8 cellular contexts compared by ENCODE assay signal in genomic region chr1:41361495-41362356, GRCh38. TPM values are rescaled to one million over a fixed set of nuclear protein-coding genes. Genes with fewer than 3 reads are reported as not detected.
DNase-seq lines count a peak whose midpoint lies in the region; ATAC-seq, FAIRE-seq and TF ChIP-seq lines count a peak whose summit lies in the region.

No MANE protein-coding gene starts in this region.

- CTCF ChIA-PET in H1 (lab: Charles Lee; ENCODE audit: partially characterized antibody) = interaction anchor here (0.7 to 11.6 kb wide), 21 partner anchors 9 to 77 kb away, joined by 3 to 173 read pairs (median 5); no protein-coding TSS in a partner anchor

- H3K4me3 Mint-ChIP-seq in osteocyte (ENCODE audit: unreplicated experiment) = peak overlapping the region; percentile 50

- H3K27ac ChIP-seq in Peyer's patch = peak overlapping the region in 3 of 4 donors; percentile 46 to 79 (median 57)
- H3K27ac ChIP-seq in H1 (ENCODE audit: low read depth, low read length) = no peak overlapping the region

- 0 out of 2 replicates have a peak overlapping the region, but pooled peaks have one; percentile 21 for H2BK20ac ChIP-seq in H1 (ENCODE audit: low read length)

- peaks cover 21% of the 10 kb centered on the region for H3K23me2 ChIP-seq in H1 (ENCODE audit: low read depth, low read length)

- H2AFZ ChIP-seq in H1 (ENCODE audit: low read length) = no peak overlapping the region

- no peak for FAIRE-seq in H1 (lab: Jason Lieb, UNC)

- POLR2A ChIA-PET in H1 (lab: Charles Lee; ENCODE audit: partially characterized antibody) = interaction anchor here (0.7 to 2.5 kb wide), 9 partner anchors 9 to 45 kb away, joined by 3 to 6 read pairs (median 3); no protein-coding TSS in a partner anchor

- no peak overlapping the region for H3K14ac ChIP-seq in H1 (ENCODE audit: insufficient read length)

- no peak overlapping the region for H3K4ac ChIP-seq in H1 (replicated peaks; ENCODE audit: insufficient read length, low read depth, low read length)

- TF ChIP-seq POLR2A in Peyer's patch (IDR thresholded peaks at IDR 0.05) = peak in 1 of 2 donors; percentile 27
- no peak for TF ChIP-seq POLR2A in H1 (IDR thresholded peaks at IDR 0.05; ENCODE audit: control extremely low read depth in 1 of 2, low read depth in 2 of 2, low read length in 2 of 2)

- no peak overlapping the region for H2AK5ac ChIP-seq in H1 (ENCODE audit: low read depth, low read length)

- H3K4me3 ChIP-seq in Peyer's patch (peak overlapping the region; percentile 60 to 92 (median 74)), H1 (ENCODE audit: extremely low read depth in 1 of 4, insufficient read depth in 2 of 4, low read depth in 3 of 4, low read length in 4 of 4) (peak overlapping the region; percentile 40 to 67 (median 44))

- peaks cover 5 to 11% of the 10 kb centered on the region in 2 experiments for H4K20me1 ChIP-seq in H1 (replicated peaks in 1 of 2; ENCODE audit: control insufficient read depth in 1 of 2, insufficient read depth in 2 of 2, low read length in 2 of 2)

- DNase-seq in stimulated activated CD4-positive, alpha-beta T cell treated with anti-CD3 and anti-CD28 coated beads, Interleukin-12 subunit alpha, Interleukin-12 subunit beta, amount 100 ng/mL, for 4 hours = peak; percentile 26
- DNase-seq in stimulated activated CD4-positive, alpha-beta T cell treated with anti-CD3 and anti-CD28 coated beads, Interleukin-2, amount 100 ng/mL, for 48 hours = no peak
- peak in 1 of 3 donors; percentile 68 for DNase-seq in Peyer's patch
- DNase-seq in H1 (ENCODE audit: low read depth in 1 of 2, low spot score in 2 of 2) = peak in 1 of 2 experiments; percentile 74
- DNase-seq in osteocyte (ENCODE audit: extremely low spot score, unreplicated experiment) = no peak
- no peak for DNase-seq in NCI-H345 (lab: John Stamatoyannopoulos, UW)
- DNase-seq in epidermal melanocyte (ENCODE audit: insufficient read length, low spot score) = no peak

- no peak overlapping the region for H2BK120ac ChIP-seq in H1 (replicated peaks; ENCODE audit: low read depth, low read length)

- H3K9ac ChIP-seq in H1 (replicated peaks in 1 of 4; ENCODE audit: extremely low read depth in 1 of 4, low read depth in 3 of 4, low read length in 3 of 4) = no peak overlapping the region

- H3K27me3 ChIP-seq in Peyer's patch (peaks cover 0 to 4% of the 10 kb centered on the region in 2 donors), H1 (replicated peaks in 1 of 4; ENCODE audit: control insufficient read depth in 3 of 4, extremely low read depth in 1 of 4, insufficient read depth in 3 of 4, low read length in 3 of 4) (peaks cover 21 to 38% (median 36%) of the 10 kb centered on the region in 4 experiments)

- peak overlapping the region; percentile 85 to 96 for H3K4me2 ChIP-seq in H1 (ENCODE audit: insufficient read depth in 1 of 2, low read depth in 2 of 2, low read length in 2 of 2)

- H3K4me1 ChIP-seq in Peyer's patch (peaks cover 4 to 57% (median 17%) of the 10 kb centered on the region in 4 donors), H1 (replicated peaks in 1 of 4; ENCODE audit: control insufficient read depth in 3 of 4, insufficient read depth in 4 of 4, low read length in 3 of 4) (peaks cover 3 to 58% (median 42%) of the 10 kb centered on the region in 4 experiments)

- H3K36me3 ChIP-seq in Peyer's patch (no peaks in the 10 kb centered on the region), H1 (ENCODE audit: control insufficient read depth in 2 of 4, insufficient read depth in 4 of 4, low read length in 3 of 4) (no peaks in the 10 kb centered on the region)

- H4K91ac ChIP-seq in H1 (replicated peaks; ENCODE audit: insufficient read length, low read length) = no peak overlapping the region

- no peaks in the 10 kb centered on the region for H3K9me3 Mint-ChIP-seq in osteocyte (ENCODE audit: unreplicated experiment)

- H3K56ac ChIP-seq in H1 (replicated peaks; ENCODE audit: insufficient read length, low read depth, low read length) = no peak overlapping the region

- H3K36me3 Mint-ChIP-seq in osteocyte (ENCODE audit: unreplicated experiment) = no peaks in the 10 kb centered on the region

- ATAC-seq in HG02840 (IDR thresholded peaks at IDR 0.05; ENCODE audit: low FRiP score, unreplicated experiment) = peak; percentile 16

- H3K9me3 ChIP-seq in Peyer's patch = no peaks in the 10 kb centered on the region
- H3K9me3 ChIP-seq in H1 (ENCODE audit: insufficient read depth in 2 of 2, low read depth in 1 of 2, low read length in 1 of 2) = no peaks in the 10 kb centered on the region

- H3K18ac ChIP-seq in H1 (ENCODE audit: extremely low read depth, low read length) = peak overlapping the region; percentile 78

- H2BK5ac ChIP-seq in H1 (ENCODE audit: low read depth, low read length) = no peak overlapping the region

- TF ChIP-seq RAD21 in H1 (IDR thresholded peaks at IDR 0.05 in 1 of 2, conservative IDR thresholded peaks at IDR 0.05 in 1 of 2; ENCODE audit: low read depth in 2 of 2, low read length in 2 of 2) = no peak

- no peak for TF ChIP-seq EP300 in H1 (IDR thresholded peaks at IDR 0.05; ENCODE audit: borderline replicate concordance in 1 of 2, low read depth in 2 of 2, low read length in 2 of 2)

- H3K4me1 Mint-ChIP-seq in osteocyte (ENCODE audit: unreplicated experiment) = peaks cover 37% of the 10 kb centered on the region

- 2% methylated on average over 66 of the region's 113 CpGs; no CpG with 5 or more reads in 1 of the 2 experiments for WGBS in H1 (ENCODE audit: extremely low coverage in 1 of 2, insufficient coverage in 1 of 2, insufficient read length in 1 of 2, insufficient replicate concordance in 2 of 2, low coverage in 1 of 2, low lambda C conversion rate in 2 of 2, missing lambda C conversion rate in 1 of 2), 2 experiments

- no peak overlapping the region for H2BK12ac ChIP-seq in H1 (ENCODE audit: low read depth, low read length)

- no peaks in the 10 kb centered on the region for H3K79me1 ChIP-seq in H1 (ENCODE audit: low read depth, low read length)

- no peak for TF ChIP-seq CTCF in Peyer's patch (IDR thresholded peaks at IDR 0.05)
- TF ChIP-seq CTCF in H1 (IDR thresholded peaks at IDR 0.05; ENCODE audit: control extremely low read depth in 1 of 3, insufficient read depth in 1 of 3, low read depth in 1 of 3, low read length in 3 of 3) = no peak
- no peak for TF ChIP-seq CTCF in osteocyte (IDR thresholded peaks at IDR 0.05)

- no peak overlapping the region for H4K5ac ChIP-seq in H1 (ENCODE audit: insufficient read length, low read depth, low read length)

- no peak overlapping the region for H3K27ac Mint-ChIP-seq in osteocyte (ENCODE audit: unreplicated experiment)

- H3K27me3 Mint-ChIP-seq in osteocyte (ENCODE audit: unreplicated experiment) = peaks cover 2% of the 10 kb centered on the region

- no peak overlapping the region for H3K23ac ChIP-seq in H1 (ENCODE audit: insufficient read length)

- no peak overlapping the region for H4K8ac ChIP-seq in H1 (ENCODE audit: extremely low read depth, insufficient read depth, low read length)

- no peaks in the 10 kb centered on the region for H3K79me2 ChIP-seq in H1 (ENCODE audit: control insufficient read depth in 1 of 2, insufficient read depth in 2 of 2, low read length in 2 of 2)

- H2BK15ac ChIP-seq in H1 (ENCODE audit: low read length) = no peak overlapping the region

TF ChIP-seq in H1, 55 proteins besides CTCF, POLR2A, EP300 and RAD21 (continues in another document):
- TF ChIP-seq SP1 (IDR thresholded peaks at IDR 0.05; ENCODE audit: low read depth, low read length) = no peak
- peak; percentile 57 for TF ChIP-seq KDM4A (IDR thresholded peaks at IDR 0.05; ENCODE audit: low read depth, low read length, severe bottlenecking)
- TF ChIP-seq SAP30 (IDR thresholded peaks at IDR 0.05; ENCODE audit: insufficient read depth, insufficient replicate concordance, low read length) = no peak
- no peak for TF ChIP-seq NRF1 (IDR thresholded peaks at IDR 0.05; ENCODE audit: low read depth, low read length)
- TF ChIP-seq CHD1 (IDR thresholded peaks at IDR 0.05; ENCODE audit: low read depth, low read length) = no peak
- no peak for TF ChIP-seq TAF7 (optimal IDR thresholded peaks at IDR 0.05; ENCODE audit: borderline replicate concordance, low read depth, low read length)
- no peak for TF ChIP-seq RBBP5 (IDR thresholded peaks at IDR 0.05; ENCODE audit: borderline replicate concordance, low read depth, low read length)
- no peak for TF ChIP-seq PHF8 (conservative IDR thresholded peaks at IDR 0.05; ENCODE audit: low read depth, low read length)
- no peak for TF ChIP-seq CHD2 (IDR thresholded peaks at IDR 0.05; ENCODE audit: low read length)
- no peak for TF ChIP-seq RXRA (IDR thresholded peaks at IDR 0.05; ENCODE audit: insufficient read depth, low read depth, low read length)

RNA-seq across cellular contexts. Expression of gene FOXO6, which starts 0.5 kb away (rescaled TPM):
- 1 to 10 TPM in 1 of 4 donors, under 1 TPM in 1, not detected in 2; 0.53 to 1.1 TPM for total RNA-seq in Peyer's patch
- total RNA-seq in H1 (2021; fragmentation: NEBNext Ultra II Directional; extraction: Animal tissue kit (Norgen Biotek cat#: 25700)) = 3.0 and 3.8 TPM in 2 replicates
- 0.59 and 1.2 TPM in 2 replicates for polyA plus RNA-seq in H1 (2011; rRNA removed)
- 0.52 TPM for polyA plus RNA-seq in H1 (2011; cell fraction: cytosol; rRNA removed)
- polyA plus RNA-seq in H1 (2011; cell fraction: nucleus; rRNA removed) = 1.8 TPM
- 2.2 to 4.1 TPM (median 3.4 TPM) in 4 replicates for polyA plus RNA-seq in H1 (2012, experiment 1 of 2)
- 1.4 TPM for polyA plus RNA-seq in H1 (2012, experiment 2 of 2)
- polyA plus RNA-seq in H1 (2013, experiment 1 of 2) = 1.9 TPM
- polyA plus RNA-seq in H1 (2013, experiment 2 of 2) = 1.8 TPM
- polyA minus RNA-seq in H1 (2011; rRNA and poly(A)+ RNA removed) = 0.27 and 0.54 TPM in 2 replicates
- 2.3 TPM for polyA minus RNA-seq in H1 (2011; cell fraction: cytosol; rRNA and poly(A)+ RNA removed)
- 2.8 TPM for polyA minus RNA-seq in H1 (2011; cell fraction: nucleus; rRNA and poly(A)+ RNA removed)
- total RNA-seq in osteocyte = 0.81 and 0.99 TPM in 2 replicates
